ENCODE assay signal across 1 cellular context in the genomic region with DNA sequence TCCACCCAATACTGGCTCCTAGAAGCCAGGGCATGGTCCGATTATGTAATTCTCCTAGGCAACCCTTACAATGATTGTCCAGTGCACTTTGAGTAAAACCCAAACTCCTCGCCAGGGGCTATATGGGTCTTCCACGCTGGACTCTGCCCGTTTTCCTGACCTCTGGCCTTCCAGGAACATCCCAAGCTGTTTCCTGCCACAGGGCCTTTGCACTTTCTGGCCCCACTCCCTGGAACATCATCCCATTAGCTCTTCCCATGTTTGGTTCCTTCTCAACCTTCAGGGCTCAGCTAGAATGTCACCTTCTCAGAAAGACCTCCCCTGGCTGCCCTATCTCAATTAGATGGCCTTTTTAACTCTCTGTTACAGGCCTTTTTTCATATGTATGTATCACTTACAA.
TF ChIP-seq lines count a peak whose summit lies in the region.

No MANE protein-coding gene starts in this region.

TF ChIP-seq in HEK293, 187 proteins besides CTCF, POLR2A, EP300 and RAD21 (continued from another document):
- no peak for TF ChIP-seq ZBTB10 (tag by site-specific recombination; IDR thresholded peaks at IDR 0.05)
